Comparison of ENCODE assay signal across 19 cellular contexts in the genomic region with DNA sequence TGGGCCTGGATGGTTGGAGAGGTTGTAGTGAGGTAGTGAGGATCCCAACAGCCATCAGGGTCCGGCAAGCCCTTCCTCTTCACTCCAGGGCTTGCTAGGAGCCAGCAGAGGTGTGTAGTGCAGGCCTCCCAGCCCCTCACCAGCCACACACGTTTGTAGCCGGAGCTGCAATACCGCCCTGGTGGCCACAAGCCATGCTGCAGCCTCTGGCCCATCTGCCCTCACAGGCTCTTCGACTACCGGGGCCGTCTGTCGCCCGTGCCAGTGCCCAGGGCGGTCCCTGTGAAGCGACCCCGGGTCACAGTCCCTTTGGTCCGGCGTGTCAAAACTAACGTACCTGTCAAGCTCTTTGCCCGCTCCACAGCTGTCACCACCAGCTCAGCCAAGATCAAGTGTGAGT. TPM values are rescaled to one million over a fixed set of nuclear protein-coding genes. Genes with fewer than 3 reads are reported as not detected.
A peak's percentile ranks its signal among the peaks of the same experiment; 100 is the strongest.
DNase-seq lines count a peak whose midpoint lies in the region; ATAC-seq, FAIRE-seq and TF ChIP-seq lines count a peak whose summit lies in the region.
"Had no signal": no experiment of that assay in that cellular context is flagged by ENCODE, and none has a peak within 500 bp of the region (broad histone marks: within the 10 kb centered on the region; RNA-seq: fewer than 3 reads in every experiment).

No MANE protein-coding gene starts in this region.

- H3K36me3 ChIP-seq in H7 (replicated peaks; ENCODE audit: control insufficient read depth, insufficient read depth, low read length) (peaks cover 19% of the 10 kb centered on the region), K562 (ENCODE audit: control insufficient read depth, insufficient read depth, low read length) (peaks cover 89% of the 10 kb centered on the region)
- H3K36me3 ChIP-seq: prostate gland had no signal

- H3K27ac Mint-ChIP-seq in Calu3 (ENCODE audit: unreplicated experiment) = no peak overlapping the region
- H3K27ac Mint-ChIP-seq in nephron progenitor cell = peak overlapping the region; percentile 25
- H3K27ac Mint-ChIP-seq: nephron; T-helper 1 cell treated with Interleukin-12 subunit alpha and Interleukin-12 subunit beta and Interleukin-4 antibody, amounts not matched to agents 30 μg/mL and 1 μg/mL, for 36 hours had no signal

- peaks cover 0 to 4% of the 10 kb centered on the region in 2 experiments; a peak in 2 of 5 replicates for H3K4me1 ChIP-seq in K562 (replicated peaks in 1 of 2; ENCODE audit: control insufficient read depth in 2 of 2, insufficient read depth in 2 of 2, low read length in 2 of 2)
- H3K4me1 ChIP-seq: prostate gland, transverse colon had no signal

- no peak for TF ChIP-seq POLR2A in K562 (conservative IDR thresholded peaks at IDR 0.05)

- WGBS in K562 (ENCODE audit: insufficient coverage, low coverage, missing lambda C conversion rate) = 92% methylated on average over 14 of the region's 16 CpGs

- H3K27ac ChIP-seq in K562 (ENCODE audit: extremely low read depth, low read depth, low read length) = no peak overlapping the region
- H3K27ac ChIP-seq: prostate gland, spleen, transverse colon had no signal

- in situ Hi-C loops in K562 (cut with MboI) = loop anchor here (10.0 kb wide), 1 partner anchor 151 kb away; no protein-coding TSS in a partner anchor

- CTCF ChIA-PET in Calu3 (lab: Charles Lee) (interaction anchor here (0.5 kb wide), 1 partner anchor 463 kb away, joined by 5 read pairs; no protein-coding TSS in a partner anchor), K562 (lab: Yijun Ruan, JAX; ENCODE audit: low intra/inter-chr PET ratio) (no interaction called here)

- no peaks in the 10 kb centered on the region for H3K27me3 ChIP-seq in H7 (ENCODE audit: control insufficient read depth, insufficient read depth, low read length)
- no peaks in the 10 kb centered on the region for H3K27me3 ChIP-seq in K562 (ENCODE audit: control insufficient read depth in 2 of 2, insufficient read depth in 2 of 2, low read length in 2 of 2)
- H3K27me3 ChIP-seq: spleen, transverse colon had no signal

- H3K9ac ChIP-seq in K562 (ENCODE audit: insufficient read depth in 1 of 2, low read depth in 2 of 2, low read length in 2 of 2) = no peak overlapping the region

- DNase-seq in Calu3 (no peak), H7 (peak; percentile 76), K562 (ENCODE audit: extremely low read depth in 1 of 4, low spot score in 3 of 4) (no peak), nephron progenitor cell (no peak), germinal center (ENCODE audit: low spot score) (no peak), hippocampal formation (lab: John Stamatoyannopoulos, UW) (no peak), A172 (ENCODE audit: low spot score) (no peak)
- DNase-seq: activated CD4-positive, CD25-positive, alpha-beta regulatory T cell treated with anti-CD3 and anti-CD28 coated beads, Interleukin-2, amount 50 U/mL, for 72 hours; activated effector memory CD4-positive, alpha-beta T cell treated with anti-CD3 and anti-CD28 coated beads, Interleukin-2, amount 50 U/mL, for 16 hours; CD4-positive, CD25-positive, alpha-beta regulatory T cell; erythroblast; NCI-H1694; SHP77 treated with DMSO at 0.1 percent for 48 hours; spleen; transverse colon had no signal

- 0 out of 2 replicates have a peak, but pooled peaks cover 7% of the 10 kb centered on the region for H4K20me1 ChIP-seq in K562 (replicated peaks; ENCODE audit: control insufficient read depth, insufficient read depth, low read length)

- H3K4me3 Mint-ChIP-seq in Calu3 (ENCODE audit: low read depth, unreplicated experiment) = no peak overlapping the region
- H3K4me3 Mint-ChIP-seq in nephron progenitor cell = no peak overlapping the region
- H3K4me3 Mint-ChIP-seq: CD4-positive, CD25-positive, alpha-beta regulatory T cell; nephron; T-helper 1 cell treated with Interleukin-12 subunit alpha and Interleukin-12 subunit beta and Interleukin-4 antibody, amounts not matched to agents 30 μg/mL and 1 μg/mL, for 36 hours had no signal

- ATAC-seq in K562 (no peak), GM21515 (IDR thresholded peaks at IDR 0.05; ENCODE audit: unreplicated experiment) (no peak)

- TF ChIP-seq EP300 in K562 (IDR thresholded peaks at IDR 0.05; ENCODE audit: low read length) = no peak

- H3K79me2 ChIP-seq in K562 (ENCODE audit: control insufficient read depth, insufficient read depth, low read length) = peaks cover 11% of the 10 kb centered on the region

- H3K27me3 Mint-ChIP-seq in Calu3 (ENCODE audit: unreplicated experiment) (no peaks in the 10 kb centered on the region), nephron progenitor cell (ENCODE audit: low read depth, poor library complexity) (no peaks in the 10 kb centered on the region)
- H3K27me3 Mint-ChIP-seq: CD4-positive, CD25-positive, alpha-beta regulatory T cell had no signal

- TF ChIP-seq CTCF in Calu3 (IDR thresholded peaks at IDR 0.05; ENCODE audit: unreplicated experiment) (peak; percentile 43), K562 (IDR thresholded peaks at IDR 0.05 in 2 of 3, conservative IDR thresholded peaks at IDR 0.05 in 1 of 3; ENCODE audit: insufficient read depth in 2 of 3, low read depth in 1 of 3, low read length in 3 of 3) (0 out of 6 replicates have a peak, but pooled peaks of 1 of the 3 experiments have one; percentile 19), nephron progenitor cell (IDR thresholded peaks at IDR 0.05) (no peak)

- H3K9me1 ChIP-seq in K562 (ENCODE audit: control insufficient read depth, insufficient read depth, low read length) = peaks cover 3% of the 10 kb centered on the region

- no peak overlapping the region for H3K4me2 ChIP-seq in K562 (ENCODE audit: insufficient read depth, low read length)

- no peak overlapping the region for H3K4me3 ChIP-seq in H7 (ENCODE audit: insufficient read depth, low read depth, low read length)
- no peak overlapping the region for H3K4me3 ChIP-seq in K562
- H3K4me3 ChIP-seq: prostate gland, spleen, transverse colon had no signal

- TF ChIP-seq RAD21 in K562 (CRISPR knock-in tag; conservative IDR thresholded peaks at IDR 0.05 in 1 of 2, IDR thresholded peaks at IDR 0.05 in 1 of 2) = no peak

- peaks cover 43% of the 10 kb centered on the region for H3K36me3 Mint-ChIP-seq in Calu3 (ENCODE audit: insufficient read depth, unreplicated experiment)
- peaks cover 29% of the 10 kb centered on the region for H3K36me3 Mint-ChIP-seq in nephron progenitor cell (ENCODE audit: low read depth)

- H3K4me1 Mint-ChIP-seq in Calu3 (ENCODE audit: low read depth, unreplicated experiment) (peaks cover 2% of the 10 kb centered on the region), nephron progenitor cell (no peaks in the 10 kb centered on the region)

- H3K9me3 ChIP-seq in K562 (replicated peaks; ENCODE audit: control insufficient read depth, insufficient read depth, low read depth, low read length) = no peaks in the 10 kb centered on the region
- H3K9me3 ChIP-seq: prostate gland, spleen, transverse colon had no signal

- intact Hi-C loops in Calu3 (cut with micrococcal nuclease; ENCODE audit: unreplicated experiment) (no loop called here), K562 (cut with micrococcal nuclease) (no loop called here)

- POLR2A ChIA-PET in K562 (lab: Yijun Ruan, JAX) = interaction anchor here (0.7 kb wide), 1 partner anchor 11 kb away, joined by 3 read pairs; no protein-coding TSS in a partner anchor

- FAIRE-seq in K562 (lab: Jason Lieb, UNC) = no peak

- H3K9me3 Mint-ChIP-seq in Calu3 (ENCODE audit: low read depth, unreplicated experiment) (no peaks in the 10 kb centered on the region), nephron progenitor cell (no peaks in the 10 kb centered on the region)
- H3K9me3 Mint-ChIP-seq: CD4-positive, CD25-positive, alpha-beta regulatory T cell; nephron; T-helper 1 cell treated with Interleukin-12 subunit alpha and Interleukin-12 subunit beta and Interleukin-4 antibody, amounts not matched to agents 30 μg/mL and 1 μg/mL, for 36 hours had no signal

- H2AFZ ChIP-seq in K562 (ENCODE audit: low read depth, low read length) = no peak overlapping the region

- BruUV-seq in Calu3 (replicated peaks; lab: Mats Ljungman, UMichigan) (no TSS peak), K562 (replicated peaks; lab: Mats Ljungman, UMichigan) (no TSS peak)

TF ChIP-seq in K562, 482 proteins besides CTCF, POLR2A, EP300 and RAD21:
- TF ChIP-seq MCM5 (IDR thresholded peaks at IDR 0.05; ENCODE audit: low read depth) (no peak), CBX1 (IDR thresholded peaks at IDR 0.05; ENCODE audit: low read depth) (no peak), ZNF146 (CRISPR knock-in tag; IDR thresholded peaks at IDR 0.05; ENCODE audit: unreplicated experiment) (no peak), POLR2G (IDR thresholded peaks at IDR 0.05; ENCODE audit: low read depth, low read length) (0 out of 2 replicates have a peak, but pooled peaks have one; percentile 27)
- TF ChIP-seq, protein P1, sequence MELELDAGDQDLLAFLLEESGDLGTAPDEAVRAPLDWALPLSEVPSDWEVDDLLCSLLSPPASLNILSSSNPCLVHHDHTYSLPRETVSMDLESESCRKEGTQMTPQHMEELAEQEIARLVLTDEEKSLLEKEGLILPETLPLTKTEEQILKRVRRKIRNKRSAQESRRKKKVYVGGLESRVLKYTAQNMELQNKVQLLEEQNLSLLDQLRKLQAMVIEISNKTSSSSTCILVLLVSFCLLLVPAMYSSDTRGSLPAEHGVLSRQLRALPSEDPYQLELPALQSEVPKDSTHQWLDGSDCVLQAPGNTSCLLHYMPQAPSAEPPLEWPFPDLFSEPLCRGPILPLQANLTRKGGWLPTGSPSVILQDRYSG (tag; conservative IDR thresholded peaks at IDR 0.05; ENCODE audit: low read depth) = no peak

RNA-seq across cellular contexts. Expression of gene EIF2S2, which starts 36.4 kb away (rescaled TPM):
- total RNA-seq in Calu3 (2022) = 173 and 179 TPM in 2 replicates
- total RNA-seq in H7 (2014; rRNA removed; shearing (Covaris generic)) = 106 and 121 TPM in 2 replicates
- total RNA-seq in K562 (2011; cell fraction: chromatin; rRNA removed; ENCODE audit: low replicate concordance) = 24.4 and 38.1 TPM in 2 replicates
- total RNA-seq in K562 (2011; cell fraction: nucleolus; rRNA removed) = 19.0 and 21.1 TPM in 2 replicates
- 32.6 and 47.0 TPM in 2 replicates for total RNA-seq in K562 (2011; cell fraction: nucleoplasm; rRNA removed)
- total RNA-seq in K562 (2014; rRNA removed) = 120 and 135 TPM in 2 replicates
- total RNA-seq in K562 (2014; rRNA removed; fragmentation: Illumina TruSeq; extraction: Trizol) = 192 and 237 TPM in 2 replicates
- total RNA-seq in K562 (2015; rRNA removed; fragmentation: Illumina TruSeq; extraction: Trizol) = 154 and 159 TPM in 2 replicates
- total RNA-seq in K562 (2021) = 114 and 118 TPM in 2 replicates
- 141 and 164 TPM in 2 replicates for polyA plus RNA-seq in K562 (2011; rRNA removed)
- polyA plus RNA-seq in K562 (2011; cell fraction: cytosol; rRNA removed) = 42.3 and 74.8 TPM in 2 replicates
- polyA plus RNA-seq in K562 (2011; cell fraction: nucleus; rRNA removed) = 27.0 and 49.4 TPM in 2 replicates
- 110 and 156 TPM in 2 replicates for polyA plus RNA-seq in K562 (2012)
- polyA plus RNA-seq in K562 (2014; fragmentation: Illumina TruSeq; extraction: Trizol) = 210 and 220 TPM in 2 replicates
- 10 to 100 TPM; 79.7 to 92.3 TPM for polyA plus RNA-seq in K562 (2014; fragmentation: Nextera tagmentation; extraction: Ambion mirVana)
- 139 and 154 TPM in 2 replicates for polyA plus RNA-seq in K562 (2014; rRNA removed)
- 73.8 and 89.8 TPM in 2 replicates for polyA minus RNA-seq in K562 (2011; rRNA and poly(A)+ RNA removed)
- 30.5 and 32.7 TPM in 2 replicates for polyA minus RNA-seq in K562 (2011; cell fraction: cytosol; rRNA and poly(A)+ RNA removed)
- 9.8 and 24.8 TPM in 2 replicates for polyA minus RNA-seq in K562 (2011; cell fraction: nucleus; rRNA and poly(A)+ RNA removed)
- total RNA-seq in A172 (2014; rRNA removed; shearing (Covaris generic)) = 165 and 203 TPM in 2 replicates
